Comparison of ENCODE assay signal across 17 cellular contexts in genomic region chr11:40647290-40647689, GRCh38.
"Had no signal": no experiment of that assay in that cellular context is flagged by ENCODE, and none has a peak within 500 bp of the region (broad histone marks: within the 10 kb centered on the region; RNA-seq: fewer than 3 reads in every experiment).

No MANE protein-coding gene starts in this region.

- H3K4me1 ChIP-seq: body of pancreas, gastroesophageal sphincter, suprapubic skin had no signal

- H3K27ac ChIP-seq: body of pancreas, epithelial cell of prostate, gastroesophageal sphincter, suprapubic skin had no signal

- H3K27ac Mint-ChIP-seq: dendritic cell treated with granulocyte-macrophage colony-stimulating factor and Interleukin-4, amounts not matched to agents 40 ng/mL and 50 ng/mL, for 4 days; effector memory CD8-positive, alpha-beta T cell; type B pancreatic cell had no signal

- H3K4me3 ChIP-seq: body of pancreas, gastroesophageal sphincter, suprapubic skin had no signal

- H3K4me3 Mint-ChIP-seq: dendritic cell treated with granulocyte-macrophage colony-stimulating factor and Interleukin-4, amounts not matched to agents 40 ng/mL and 50 ng/mL, for 4 days; effector memory CD8-positive, alpha-beta T cell; neural crest cell; type B pancreatic cell had no signal

- ATAC-seq: body of pancreas; effector memory CD8-positive, alpha-beta T cell; gastroesophageal sphincter had no signal

- DNase-seq: activated CD4-positive, alpha-beta T cell treated with anti-CD3 and anti-CD28 coated beads, Interleukin-2, amount 50 U/mL, for 1 hour; activated CD4-positive, CD25-positive, alpha-beta regulatory T cell; activated naive CD4-positive, alpha-beta T cell treated with anti-CD3 and anti-CD28 coated beads, Interleukin-2, amount 50 U/mL, for 16 hours; activated T-cell treated with anti-CD3 and anti-CD28 coated beads for 4 hours; amniotic stem cell; body of pancreas; central memory CD4-positive, alpha-beta T cell; effector memory CD8-positive, alpha-beta T cell; kidney; stimulated activated CD4-positive, alpha-beta T cell treated with anti-CD3 and anti-CD28 coated beads, Interleukin-2, amount 100 ng/mL, for 48 hours; stimulated activated naive CD4-positive, alpha-beta T cell treated with Interleukin-2 at 50 U/mL for 16 hours had no signal

- H3K9me3 Mint-ChIP-seq: type B pancreatic cell had no signal

- H3K9me3 ChIP-seq: body of pancreas had no signal

- H3K27me3 Mint-ChIP-seq: dendritic cell treated with granulocyte-macrophage colony-stimulating factor and Interleukin-4, amounts not matched to agents 40 ng/mL and 50 ng/mL, for 4 days; effector memory CD8-positive, alpha-beta T cell; type B pancreatic cell had no signal

- H3K36me3 Mint-ChIP-seq: type B pancreatic cell had no signal

- H3K27me3 ChIP-seq: body of pancreas, gastroesophageal sphincter, suprapubic skin had no signal

- H3K36me3 ChIP-seq: gastroesophageal sphincter, suprapubic skin had no signal
